Comparison of ENCODE assay signal across 25 cellular contexts in genomic region chr1:91940496-91940895, GRCh38. TPM values are rescaled to one million over a fixed set of nuclear protein-coding genes. Genes with fewer than 3 reads are reported as not detected.
"Had no signal": no experiment of that assay in that cellular context is flagged by ENCODE, and none has a peak within 500 bp of the region (broad histone marks: within the 10 kb centered on the region; RNA-seq: fewer than 3 reads in every experiment).

No MANE protein-coding gene starts in this region.

- H3K9me3 Mint-ChIP-seq: activated naive CD4-positive, alpha-beta T cell treated with anti-CD3 and anti-CD28 coated beads, Interleukin-2, amount 50 U/mL, for 72 hours; activated naive CD8-positive, alpha-beta T cell treated with anti-CD3 and anti-CD28 coated beads, Interleukin-2, amount 50 U/mL, for 24 hours; activated T-cell treated with anti-CD3 and anti-CD28 coated beads, Interleukin-2, amount 50 U/mL, for 24 hours; activated T-helper 1 cell treated with anti-CD3 and anti-CD28 coated beads, Interleukin-12 subunit alpha, Interleukin-12 subunit beta, Interleukin-2, Interleukin-4 antibody, amounts not matched to agents 30 ng/mL and 10 ng/mL and 1 ng/mL, durations not matched to agents 14 hours and 24 hours and 36 hours had no signal

- DNase-seq: activated CD4-positive, alpha-beta T cell treated with anti-CD3 and anti-CD28 coated beads for 36 hours; activated CD4-positive, alpha-beta T cell treated with anti-CD3 and anti-CD28 coated beads, Interleukin-2, amount 50 U/mL, for 1 hour; activated CD4-positive, CD25-positive, alpha-beta regulatory T cell; activated CD8-positive, alpha-beta T cell treated with anti-CD3 and anti-CD28 coated beads for 36 hours; activated effector memory CD4-positive, alpha-beta T cell treated with Interleukin-2 at 50 U/mL for 16 hours; activated naive CD4-positive, alpha-beta T cell treated with Interleukin-2 at 50 U/mL for 16 hours; activated naive CD8-positive, alpha-beta T cell treated with anti-CD3 and anti-CD28 coated beads, Interleukin-2, amount 50 U/mL, for 24 hours; activated T-cell treated with anti-CD3 and anti-CD28 coated beads, Interleukin-2, amount 50 U/mL, for 24 hours; amniotic stem cell; body of pancreas; central memory CD4-positive, alpha-beta T cell; NCI-H1105 treated with DMSO at 0.1 percent for 48 hours; NCI-H1436 treated with DMSO at 0.1 percent for 48 hours; NCI-H187; NCI-H2081; NCI-H446; NCI-H524; SHP77; T-helper 17 cell; T1000 had no signal

- H3K36me3 ChIP-seq: ascending aorta had no signal

- H3K27me3 ChIP-seq: ascending aorta, body of pancreas had no signal

- H3K9me3 ChIP-seq: body of pancreas had no signal

- ATAC-seq: activated CD4-positive, alpha-beta T cell treated with anti-CD3 and anti-CD28 coated beads for 36 hours; activated CD8-positive, alpha-beta T cell treated with anti-CD3 and anti-CD28 coated beads for 36 hours; activated naive CD4-positive, alpha-beta T cell treated with anti-CD3 and anti-CD28 coated beads, Interleukin-2, amount 50 U/mL, for 72 hours; activated naive CD8-positive, alpha-beta T cell treated with anti-CD3 and anti-CD28 coated beads, Interleukin-2, amount 50 U/mL, for 24 hours; body of pancreas; T-helper 17 cell had no signal

- H3K4me3 ChIP-seq: ascending aorta, body of pancreas had no signal

- H3K36me3 Mint-ChIP-seq: activated naive CD4-positive, alpha-beta T cell treated with anti-CD3 and anti-CD28 coated beads, Interleukin-2, amount 50 U/mL, for 72 hours had no signal

- H3K27me3 Mint-ChIP-seq: activated CD4-positive, alpha-beta T cell treated with anti-CD3 and anti-CD28 coated beads for 36 hours; activated CD8-positive, alpha-beta T cell treated with anti-CD3 and anti-CD28 coated beads for 36 hours; activated naive CD8-positive, alpha-beta T cell treated with anti-CD3 and anti-CD28 coated beads, Interleukin-2, amount 50 U/mL, for 24 hours; activated T-cell treated with anti-CD3 and anti-CD28 coated beads, Interleukin-2, amount 50 U/mL, for 24 hours; T-helper 17 cell had no signal

- H3K27ac ChIP-seq: ascending aorta, body of pancreas had no signal

- H3K27ac Mint-ChIP-seq: activated CD4-positive, alpha-beta T cell treated with anti-CD3 and anti-CD28 coated beads for 36 hours; activated CD8-positive, alpha-beta T cell treated with anti-CD3 and anti-CD28 coated beads for 36 hours; activated naive CD4-positive, alpha-beta T cell treated with anti-CD3 and anti-CD28 coated beads, Interleukin-2, amount 50 U/mL, for 72 hours; activated naive CD8-positive, alpha-beta T cell treated with anti-CD3 and anti-CD28 coated beads, Interleukin-2, amount 50 U/mL, for 24 hours; activated T-cell treated with anti-CD3 and anti-CD28 coated beads, Interleukin-2, amount 50 U/mL, for 24 hours; activated T-helper 1 cell treated with anti-CD3 and anti-CD28 coated beads, Interleukin-12 subunit alpha, Interleukin-12 subunit beta, Interleukin-2, Interleukin-4 antibody, amounts not matched to agents 30 ng/mL and 10 ng/mL and 1 ng/mL, durations not matched to agents 14 hours and 24 hours and 36 hours; T-helper 17 cell had no signal

- H3K4me1 Mint-ChIP-seq: activated CD4-positive, alpha-beta T cell treated with anti-CD3 and anti-CD28 coated beads for 36 hours; activated naive CD8-positive, alpha-beta T cell treated with anti-CD3 and anti-CD28 coated beads, Interleukin-2, amount 50 U/mL, for 24 hours; T-helper 17 cell had no signal

- H3K4me3 Mint-ChIP-seq: activated CD4-positive, alpha-beta T cell treated with anti-CD3 and anti-CD28 coated beads for 36 hours; activated CD8-positive, alpha-beta T cell treated with anti-CD3 and anti-CD28 coated beads for 36 hours; activated naive CD8-positive, alpha-beta T cell treated with anti-CD3 and anti-CD28 coated beads, Interleukin-2, amount 50 U/mL, for 24 hours; activated T-cell treated with anti-CD3 and anti-CD28 coated beads, Interleukin-2, amount 50 U/mL, for 24 hours; activated T-helper 1 cell treated with anti-CD3 and anti-CD28 coated beads, Interleukin-12 subunit alpha, Interleukin-12 subunit beta, Interleukin-2, Interleukin-4 antibody, amounts not matched to agents 30 ng/mL and 10 ng/mL and 1 ng/mL, durations not matched to agents 14 hours and 24 hours and 36 hours; T-helper 17 cell had no signal

- H3K4me1 ChIP-seq: ascending aorta, body of pancreas had no signal

RNA-seq across cellular contexts. Expression of gene BRDT, which starts 8.7 kb away (rescaled TPM):
- total RNA-seq: activated CD4-positive, alpha-beta T cell treated with anti-CD3 and anti-CD28 coated beads for 36 hours; activated CD8-positive, alpha-beta T cell treated with anti-CD3 and anti-CD28 coated beads for 36 hours; activated T-helper 1 cell treated with anti-CD3 and anti-CD28 coated beads, Interleukin-12 subunit alpha, Interleukin-12 subunit beta, Interleukin-2, Interleukin-4 antibody, amounts not matched to agents 30 ng/mL and 10 ng/mL and 1 ng/mL, durations not matched to agents 14 hours and 24 hours and 36 hours; ascending aorta; body of pancreas; bronchial epithelial cell; SK-MEL-5 had no signal
